1 cellular context compared by ENCODE assay signal in the genomic region with DNA sequence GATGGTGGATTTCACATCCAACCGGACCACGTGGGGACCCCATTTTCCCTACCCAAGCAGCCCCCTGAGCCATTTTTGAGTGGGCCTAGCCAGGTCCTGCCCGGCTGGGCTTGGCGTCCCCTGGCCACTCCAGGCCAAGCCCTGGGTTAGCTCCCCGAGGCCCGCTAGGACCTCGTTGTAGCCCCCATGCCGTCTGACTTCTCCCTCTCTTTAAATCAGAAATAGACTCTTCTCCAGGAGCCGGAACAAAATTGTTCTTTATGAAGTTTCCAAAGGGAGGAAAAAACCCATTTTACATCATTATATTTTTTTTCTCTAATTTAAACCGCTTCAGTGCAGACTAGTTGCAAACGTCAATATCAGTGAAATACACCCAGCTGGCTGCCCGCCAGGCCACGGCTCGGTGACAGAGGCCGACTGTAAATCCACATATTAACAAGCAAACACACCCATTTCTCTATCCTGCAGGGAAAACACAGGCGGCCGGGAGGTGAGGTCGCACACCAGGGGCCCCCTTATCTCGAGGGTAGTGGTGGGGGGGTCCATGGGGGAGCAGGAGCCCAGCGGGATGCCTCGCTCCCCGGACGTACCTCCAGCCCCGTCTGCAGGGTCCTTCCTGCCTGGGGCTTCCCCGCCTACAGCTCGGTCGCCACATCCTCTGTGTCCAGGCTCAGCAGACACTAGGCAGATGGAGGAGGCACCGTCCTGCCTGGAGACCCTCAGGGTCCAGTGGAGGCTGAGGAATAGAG.
TF ChIP-seq lines count a peak whose summit lies in the region.

No MANE protein-coding gene starts in this region.

TF ChIP-seq in K562, 482 proteins besides CTCF, POLR2A, EP300 and RAD21 (continued from another document and continues in another):
- TF ChIP-seq EP400 (IDR thresholded peaks at IDR 0.05) (peak; percentile 63), TBP (optimal IDR thresholded peaks at IDR 0.05; ENCODE audit: low read depth, low read length) (peak; percentile 12), MEIS2 (IDR thresholded peaks at IDR 0.05; ENCODE audit: partially characterized antibody) (peak; percentile 89), YY1 (IDR thresholded peaks at IDR 0.05; ENCODE audit: borderline replicate concordance in 1 of 3, control insufficient read depth in 1 of 3, extremely low read depth in 1 of 3, insufficient read depth in 3 of 3, insufficient read length in 1 of 3, insufficient replicate concordance in 2 of 3, low read depth in 1 of 3, low read length in 2 of 3) (peak in 2 of 3 experiments; percentile 1 to 7), MBD2 (IDR thresholded peaks at IDR 0.05; ENCODE audit: borderline replicate concordance, low read depth) (no peak), FOXK1 (CRISPR knock-in tag; IDR thresholded peaks at IDR 0.05; ENCODE audit: borderline replicate concordance) (no peak), SETDB1 (IDR thresholded peaks at IDR 0.05; ENCODE audit: low read length) (no peak), ZFX (CRISPR knock-in tag; IDR thresholded peaks at IDR 0.05) (peak; percentile 10; the same call in 1 of the 2 replicates), RBBP5 (IDR thresholded peaks at IDR 0.05; ENCODE audit: borderline replicate concordance, insufficient read depth, low read length, poor library complexity, severe bottlenecking) (peak; percentile 4), NCOR1 (IDR thresholded peaks at IDR 0.05) (peak; percentile 38; the same call in 1 of the 2 replicates), NFRKB (IDR thresholded peaks at IDR 0.05; ENCODE audit: low read depth) (peak; percentile 29; the same call in 1 of the 2 replicates), MAZ (CRISPR knock-in tag; conservative IDR thresholded peaks at IDR 0.05 in 1 of 2, IDR thresholded peaks at IDR 0.05 in 1 of 2) (peak in 1 of 2 experiments; percentile 29; a peak in 2 of 4 replicates), POLR2AphosphoS5 (IDR thresholded peaks at IDR 0.05; ENCODE audit: control insufficient read depth, insufficient read depth, low read depth, low read length) (peak; percentile 9; the same call in 1 of the 2 replicates), SIX5 (IDR thresholded peaks at IDR 0.05; ENCODE audit: borderline replicate concordance in 1 of 2, insufficient read depth in 1 of 2, low read depth in 1 of 2, low read length in 2 of 2) (no peak), NFIX (CRISPR knock-in tag; IDR thresholded peaks at IDR 0.05; ENCODE audit: low read depth) (peak; percentile 36; the same call in 1 of the 2 replicates), MIER1 (IDR thresholded peaks at IDR 0.05; ENCODE audit: low read depth) (no peak), ZNF561 (CRISPR knock-in tag; conservative IDR thresholded peaks at IDR 0.05) (no peak), BRD9 (IDR thresholded peaks at IDR 0.05; ENCODE audit: low read depth, partially characterized antibody) (peak; percentile 56)
- TF ChIP-seq, protein P1, sequence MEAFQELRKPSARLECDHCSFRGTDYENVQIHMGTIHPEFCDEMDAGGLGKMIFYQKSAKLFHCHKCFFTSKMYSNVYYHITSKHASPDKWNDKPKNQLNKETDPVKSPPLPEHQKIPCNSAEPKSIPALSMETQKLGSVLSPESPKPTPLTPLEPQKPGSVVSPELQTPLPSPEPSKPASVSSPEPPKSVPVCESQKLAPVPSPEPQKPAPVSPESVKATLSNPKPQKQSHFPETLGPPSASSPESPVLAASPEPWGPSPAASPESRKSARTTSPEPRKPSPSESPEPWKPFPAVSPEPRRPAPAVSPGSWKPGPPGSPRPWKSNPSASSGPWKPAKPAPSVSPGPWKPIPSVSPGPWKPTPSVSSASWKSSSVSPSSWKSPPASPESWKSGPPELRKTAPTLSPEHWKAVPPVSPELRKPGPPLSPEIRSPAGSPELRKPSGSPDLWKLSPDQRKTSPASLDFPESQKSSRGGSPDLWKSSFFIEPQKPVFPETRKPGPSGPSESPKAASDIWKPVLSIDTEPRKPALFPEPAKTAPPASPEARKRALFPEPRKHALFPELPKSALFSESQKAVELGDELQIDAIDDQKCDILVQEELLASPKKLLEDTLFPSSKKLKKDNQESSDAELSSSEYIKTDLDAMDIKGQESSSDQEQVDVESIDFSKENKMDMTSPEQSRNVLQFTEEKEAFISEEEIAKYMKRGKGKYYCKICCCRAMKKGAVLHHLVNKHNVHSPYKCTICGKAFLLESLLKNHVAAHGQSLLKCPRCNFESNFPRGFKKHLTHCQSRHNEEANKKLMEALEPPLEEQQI (IDR thresholded peaks at IDR 0.05), result no peak
- TF ChIP-seq, protein P2, sequence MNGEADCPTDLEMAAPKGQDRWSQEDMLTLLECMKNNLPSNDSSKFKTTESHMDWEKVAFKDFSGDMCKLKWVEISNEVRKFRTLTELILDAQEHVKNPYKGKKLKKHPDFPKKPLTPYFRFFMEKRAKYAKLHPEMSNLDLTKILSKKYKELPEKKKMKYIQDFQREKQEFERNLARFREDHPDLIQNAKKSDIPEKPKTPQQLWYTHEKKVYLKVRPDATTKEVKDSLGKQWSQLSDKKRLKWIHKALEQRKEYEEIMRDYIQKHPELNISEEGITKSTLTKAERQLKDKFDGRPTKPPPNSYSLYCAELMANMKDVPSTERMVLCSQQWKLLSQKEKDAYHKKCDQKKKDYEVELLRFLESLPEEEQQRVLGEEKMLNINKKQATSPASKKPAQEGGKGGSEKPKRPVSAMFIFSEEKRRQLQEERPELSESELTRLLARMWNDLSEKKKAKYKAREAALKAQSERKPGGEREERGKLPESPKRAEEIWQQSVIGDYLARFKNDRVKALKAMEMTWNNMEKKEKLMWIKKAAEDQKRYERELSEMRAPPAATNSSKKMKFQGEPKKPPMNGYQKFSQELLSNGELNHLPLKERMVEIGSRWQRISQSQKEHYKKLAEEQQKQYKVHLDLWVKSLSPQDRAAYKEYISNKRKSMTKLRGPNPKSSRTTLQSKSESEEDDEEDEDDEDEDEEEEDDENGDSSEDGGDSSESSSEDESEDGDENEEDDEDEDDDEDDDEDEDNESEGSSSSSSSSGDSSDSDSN (IDR thresholded peaks at IDR 0.05; ENCODE audit: borderline replicate concordance in 1 of 2, low read depth in 2 of 2, low read length in 2 of 2), result 0 out of 4 replicates have a peak, but pooled peaks of 1 of the 2 experiments have one; percentile 30
- TF ChIP-seq, protein P3, sequence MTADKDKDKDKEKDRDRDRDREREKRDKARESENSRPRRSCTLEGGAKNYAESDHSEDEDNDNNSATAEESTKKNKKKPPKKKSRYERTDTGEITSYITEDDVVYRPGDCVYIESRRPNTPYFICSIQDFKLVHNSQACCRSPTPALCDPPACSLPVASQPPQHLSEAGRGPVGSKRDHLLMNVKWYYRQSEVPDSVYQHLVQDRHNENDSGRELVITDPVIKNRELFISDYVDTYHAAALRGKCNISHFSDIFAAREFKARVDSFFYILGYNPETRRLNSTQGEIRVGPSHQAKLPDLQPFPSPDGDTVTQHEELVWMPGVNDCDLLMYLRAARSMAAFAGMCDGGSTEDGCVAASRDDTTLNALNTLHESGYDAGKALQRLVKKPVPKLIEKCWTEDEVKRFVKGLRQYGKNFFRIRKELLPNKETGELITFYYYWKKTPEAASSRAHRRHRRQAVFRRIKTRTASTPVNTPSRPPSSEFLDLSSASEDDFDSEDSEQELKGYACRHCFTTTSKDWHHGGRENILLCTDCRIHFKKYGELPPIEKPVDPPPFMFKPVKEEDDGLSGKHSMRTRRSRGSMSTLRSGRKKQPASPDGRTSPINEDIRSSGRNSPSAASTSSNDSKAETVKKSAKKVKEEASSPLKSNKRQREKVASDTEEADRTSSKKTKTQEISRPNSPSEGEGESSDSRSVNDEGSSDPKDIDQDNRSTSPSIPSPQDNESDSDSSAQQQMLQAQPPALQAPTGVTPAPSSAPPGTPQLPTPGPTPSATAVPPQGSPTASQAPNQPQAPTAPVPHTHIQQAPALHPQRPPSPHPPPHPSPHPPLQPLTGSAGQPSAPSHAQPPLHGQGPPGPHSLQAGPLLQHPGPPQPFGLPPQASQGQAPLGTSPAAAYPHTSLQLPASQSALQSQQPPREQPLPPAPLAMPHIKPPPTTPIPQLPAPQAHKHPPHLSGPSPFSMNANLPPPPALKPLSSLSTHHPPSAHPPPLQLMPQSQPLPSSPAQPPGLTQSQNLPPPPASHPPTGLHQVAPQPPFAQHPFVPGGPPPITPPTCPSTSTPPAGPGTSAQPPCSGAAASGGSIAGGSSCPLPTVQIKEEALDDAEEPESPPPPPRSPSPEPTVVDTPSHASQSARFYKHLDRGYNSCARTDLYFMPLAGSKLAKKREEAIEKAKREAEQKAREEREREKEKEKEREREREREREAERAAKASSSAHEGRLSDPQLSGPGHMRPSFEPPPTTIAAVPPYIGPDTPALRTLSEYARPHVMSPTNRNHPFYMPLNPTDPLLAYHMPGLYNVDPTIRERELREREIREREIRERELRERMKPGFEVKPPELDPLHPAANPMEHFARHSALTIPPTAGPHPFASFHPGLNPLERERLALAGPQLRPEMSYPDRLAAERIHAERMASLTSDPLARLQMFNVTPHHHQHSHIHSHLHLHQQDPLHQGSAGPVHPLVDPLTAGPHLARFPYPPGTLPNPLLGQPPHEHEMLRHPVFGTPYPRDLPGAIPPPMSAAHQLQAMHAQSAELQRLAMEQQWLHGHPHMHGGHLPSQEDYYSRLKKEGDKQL (CRISPR knock-in tag; IDR thresholded peaks at IDR 0.05; ENCODE audit: borderline replicate concordance), result no peak
- TF ChIP-seq, protein P4, sequence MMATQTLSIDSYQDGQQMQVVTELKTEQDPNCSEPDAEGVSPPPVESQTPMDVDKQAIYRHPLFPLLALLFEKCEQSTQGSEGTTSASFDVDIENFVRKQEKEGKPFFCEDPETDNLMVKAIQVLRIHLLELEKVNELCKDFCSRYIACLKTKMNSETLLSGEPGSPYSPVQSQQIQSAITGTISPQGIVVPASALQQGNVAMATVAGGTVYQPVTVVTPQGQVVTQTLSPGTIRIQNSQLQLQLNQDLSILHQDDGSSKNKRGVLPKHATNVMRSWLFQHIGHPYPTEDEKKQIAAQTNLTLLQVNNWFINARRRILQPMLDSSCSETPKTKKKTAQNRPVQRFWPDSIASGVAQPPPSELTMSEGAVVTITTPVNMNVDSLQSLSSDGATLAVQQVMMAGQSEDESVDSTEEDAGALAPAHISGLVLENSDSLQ (IDR thresholded peaks at IDR 0.05), result peak; percentile 89
- TF ChIP-seq, protein P5, sequence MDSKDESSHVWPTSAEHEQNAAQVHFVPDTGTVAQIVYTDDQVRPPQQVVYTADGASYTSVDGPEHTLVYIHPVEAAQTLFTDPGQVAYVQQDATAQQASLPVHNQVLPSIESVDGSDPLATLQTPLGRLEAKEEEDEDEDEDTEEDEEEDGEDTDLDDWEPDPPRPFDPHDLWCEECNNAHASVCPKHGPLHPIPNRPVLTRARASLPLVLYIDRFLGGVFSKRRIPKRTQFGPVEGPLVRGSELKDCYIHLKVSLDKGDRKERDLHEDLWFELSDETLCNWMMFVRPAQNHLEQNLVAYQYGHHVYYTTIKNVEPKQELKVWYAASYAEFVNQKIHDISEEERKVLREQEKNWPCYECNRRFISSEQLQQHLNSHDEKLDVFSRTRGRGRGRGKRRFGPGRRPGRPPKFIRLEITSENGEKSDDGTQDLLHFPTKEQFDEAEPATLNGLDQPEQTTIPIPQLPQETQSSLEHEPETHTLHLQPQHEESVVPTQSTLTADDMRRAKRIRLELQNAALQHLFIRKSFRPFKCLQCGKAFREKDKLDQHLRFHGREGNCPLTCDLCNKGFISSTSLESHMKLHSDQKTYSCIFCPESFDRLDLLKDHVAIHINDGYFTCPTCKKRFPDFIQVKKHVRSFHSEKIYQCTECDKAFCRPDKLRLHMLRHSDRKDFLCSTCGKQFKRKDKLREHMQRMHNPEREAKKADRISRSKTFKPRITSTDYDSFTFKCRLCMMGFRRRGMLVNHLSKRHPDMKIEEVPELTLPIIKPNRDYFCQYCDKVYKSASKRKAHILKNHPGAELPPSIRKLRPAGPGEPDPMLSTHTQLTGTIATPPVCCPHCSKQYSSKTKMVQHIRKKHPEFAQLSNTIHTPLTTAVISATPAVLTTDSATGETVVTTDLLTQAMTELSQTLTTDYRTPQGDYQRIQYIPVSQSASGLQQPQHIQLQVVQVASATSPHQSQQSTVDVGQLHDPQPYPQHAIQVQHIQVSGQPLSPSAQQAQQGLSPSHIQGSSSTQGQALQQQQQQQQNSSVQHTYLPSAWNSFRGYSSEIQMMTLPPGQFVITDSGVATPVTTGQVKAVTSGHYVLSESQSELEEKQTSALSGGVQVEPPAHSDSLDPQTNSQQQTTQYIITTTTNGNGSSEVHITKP (IDR thresholded peaks at IDR 0.05; ENCODE audit: partially characterized antibody), result peak; percentile 72
